ENCODE assay signal across 7 cellular contexts in the genomic region with DNA sequence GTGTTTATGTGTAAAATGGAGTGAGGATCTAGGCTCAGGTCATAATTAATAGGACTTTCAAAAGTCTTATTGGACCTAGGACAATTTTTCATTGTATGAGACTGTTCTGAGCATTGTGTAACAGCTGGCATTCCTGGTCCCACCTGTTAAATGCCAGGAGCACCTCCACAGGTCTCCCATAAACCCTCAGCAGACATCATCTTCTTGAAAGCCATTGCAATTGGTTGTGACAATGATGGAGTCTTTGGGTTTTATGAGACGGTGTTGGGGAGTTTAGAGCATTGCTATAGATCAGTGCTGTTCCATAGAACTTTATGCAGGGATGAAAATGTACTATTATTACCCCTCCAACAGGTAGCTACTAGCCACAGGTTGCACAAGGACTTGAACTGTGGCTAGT.
"Had no signal": no experiment of that assay in that cellular context is flagged by ENCODE, and none has a peak within 500 bp of the region (broad histone marks: within the 10 kb centered on the region; RNA-seq: fewer than 3 reads in every experiment).

No MANE protein-coding gene starts in this region.

- FAIRE-seq: HepG2, HTR-8/SVneo had no signal

- H3K4me2 ChIP-seq: KMS-11 had no signal

- ATAC-seq: HepG2 had no signal

- H3K27ac ChIP-seq: HL-60, KMS-11 had no signal

- DNase-seq: IMR-90, KBM-7, KG1 had no signal

- H3K9ac ChIP-seq: KMS-11 had no signal
